ENCODE assay signal across 8 cellular contexts in genomic region chr1:19310720-19311502, GRCh38. TPM values are rescaled to one million over a fixed set of nuclear protein-coding genes. Genes with fewer than 3 reads are reported as not detected.
DNase-seq lines count a peak whose midpoint lies in the region; ATAC-seq and TF ChIP-seq lines count a peak whose summit lies in the region.

No MANE protein-coding gene starts in this region.

- no peak for TF ChIP-seq CTCF in HFFc6 (IDR thresholded peaks at IDR 0.05)

- peak overlapping the region in 9 of 11 experiments; percentile 83 to 96 (median 90); a peak in 13 of 22 replicates for H3K27ac ChIP-seq in BLaER1 treated with 17β-estradiol and CSF1 and Interleukin-3, amounts not matched to agents 10 nM and 100 nM

- no peaks in the 10 kb centered on the region for H3K9me3 Mint-ChIP-seq in HFFc6
- no peaks in the 10 kb centered on the region for H3K9me3 Mint-ChIP-seq in activated naive CD4-positive, alpha-beta T cell treated with anti-CD3 and anti-CD28 coated beads, Interleukin-2, amount 50 U/mL, for 72 hours
- H3K9me3 Mint-ChIP-seq in immature natural killer cell = no peaks in the 10 kb centered on the region
- no peaks in the 10 kb centered on the region for H3K9me3 Mint-ChIP-seq in stimulated activated naive B cell treated with anti-CD40 and anti-IgM and Interleukin-4, amounts not matched to agents 10 μg/mL and 1 μg/mL and 100 μg/mL, for 72 hours

- H3K36me3 Mint-ChIP-seq in HFFc6 (ENCODE audit: low read depth) (peaks cover 11% of the 10 kb centered on the region; the same call in 1 of the 2 replicates), immature natural killer cell (peaks cover 4 to 10% (median 6%) of the 10 kb centered on the region in 3 donors)
- H3K36me3 Mint-ChIP-seq in activated naive CD4-positive, alpha-beta T cell treated with anti-CD3 and anti-CD28 coated beads, Interleukin-2, amount 50 U/mL, for 72 hours = peaks cover 0 to 16% of the 10 kb centered on the region in 2 donors
- H3K36me3 Mint-ChIP-seq in stimulated activated naive B cell treated with anti-CD40 and anti-IgM and Interleukin-4, amounts not matched to agents 10 μg/mL and 1 μg/mL and 100 μg/mL, for 72 hours = peaks cover 18 to 32% of the 10 kb centered on the region in 2 donors

- peak overlapping the region; percentile 76 to 95 (median 88) for H3K4me3 ChIP-seq in BLaER1 treated with 17β-estradiol and CSF1 and Interleukin-3, amounts not matched to agents 10 nM and 100 nM

- H4K20me1 ChIP-seq in BLaER1 treated with 17β-estradiol and CSF1 and Interleukin-3, amounts not matched to agents 10 nM and 100 nM = peaks cover 3 to 44% (median 27%) of the 10 kb centered on the region in 11 experiments; a peak in 15 of 22 replicates

- H3K4me1 Mint-ChIP-seq in HFFc6 (ENCODE audit: low read depth) (peaks cover 52% of the 10 kb centered on the region), immature natural killer cell (peaks cover 40 to 41% of the 10 kb centered on the region in 2 donors)
- H3K4me1 Mint-ChIP-seq in stimulated activated naive B cell treated with anti-CD40 and anti-IgM and Interleukin-4, amounts not matched to agents 10 μg/mL and 1 μg/mL and 100 μg/mL, for 72 hours = peaks cover 39 to 41% of the 10 kb centered on the region in 2 donors

- H3K4me3 Mint-ChIP-seq in HFFc6 (peak overlapping the region; percentile 91), immature natural killer cell (peak overlapping the region; percentile 85 to 95 (median 88))
- H3K4me3 Mint-ChIP-seq in stimulated activated naive B cell treated with anti-CD40 and anti-IgM and Interleukin-4, amounts not matched to agents 10 μg/mL and 1 μg/mL and 100 μg/mL, for 72 hours = peak overlapping the region; percentile 85 to 86

- H3K4me2 ChIP-seq in BLaER1 treated with 17β-estradiol and CSF1 and Interleukin-3, amounts not matched to agents 10 nM and 100 nM = peak overlapping the region; percentile 91 to 100 (median 99)

- H3K27me3 Mint-ChIP-seq in HFFc6 (ENCODE audit: insufficient read depth) (peaks cover 3% of the 10 kb centered on the region), immature natural killer cell (ENCODE audit: low read depth in 3 of 3) (peaks cover 3 to 8% (median 3%) of the 10 kb centered on the region in 3 donors)
- H3K27me3 Mint-ChIP-seq in stimulated activated naive B cell treated with anti-CD40 and anti-IgM and Interleukin-4, amounts not matched to agents 10 μg/mL and 1 μg/mL and 100 μg/mL, for 72 hours = no peaks in the 10 kb centered on the region

- peaks cover 27 to 37% (median 30%) of the 10 kb centered on the region in 11 experiments for H3K36me3 ChIP-seq in BLaER1 treated with 17β-estradiol and CSF1 and Interleukin-3, amounts not matched to agents 10 nM and 100 nM

- no peaks in the 10 kb centered on the region for H3K27me3 ChIP-seq in BLaER1 treated with 17β-estradiol and CSF1 and Interleukin-3, amounts not matched to agents 10 nM and 100 nM

- H3K27ac Mint-ChIP-seq in HFFc6 (peak overlapping the region; percentile 83), immature natural killer cell (peak overlapping the region in 5 of 6 donors; percentile 72 to 90 (median 83))
- H3K27ac Mint-ChIP-seq in activated naive CD4-positive, alpha-beta T cell treated with anti-CD3 and anti-CD28 coated beads, Interleukin-2, amount 50 U/mL, for 72 hours = peak overlapping the region; percentile 57 to 80
- H3K27ac Mint-ChIP-seq in stimulated activated naive B cell treated with anti-CD40 and anti-IgM and Interleukin-4, amounts not matched to agents 10 μg/mL and 1 μg/mL and 100 μg/mL, for 72 hours = peak overlapping the region; percentile 53

- no peak for ATAC-seq in activated naive CD4-positive, alpha-beta T cell treated with anti-CD3 and anti-CD28 coated beads, Interleukin-2, amount 50 U/mL, for 72 hours
- ATAC-seq in stimulated activated naive B cell treated with anti-CD40 and anti-IgM and Interleukin-4, amounts not matched to agents 10 μg/mL and 1 μg/mL and 100 μg/mL, for 72 hours (replicated peaks) = no peak
- ATAC-seq in HG02759 (IDR thresholded peaks at IDR 0.05; ENCODE audit: unreplicated experiment) (no peak), HG02588 (IDR thresholded peaks at IDR 0.05; ENCODE audit: unreplicated experiment) (no peak), GM18909 (IDR thresholded peaks at IDR 0.05; ENCODE audit: poor library complexity, unreplicated experiment) (no peak)

- peaks cover 45 to 57% (median 51%) of the 10 kb centered on the region in 10 experiments for H3K4me1 ChIP-seq in BLaER1 treated with 17β-estradiol and CSF1 and Interleukin-3, amounts not matched to agents 10 nM and 100 nM

- H3K9ac ChIP-seq in BLaER1 treated with 17β-estradiol and CSF1 and Interleukin-3, amounts not matched to agents 10 nM and 100 nM = peak overlapping the region; percentile 83 to 96 (median 92)

- DNase-seq in HFFc6 (peak; percentile 28), immature natural killer cell (peak in 1 of 3 donors; percentile 15)
- no peak for DNase-seq in activated naive CD4-positive, alpha-beta T cell treated with anti-CD3 and anti-CD28 coated beads, Interleukin-2, amount 50 U/mL, for 72 hours (ENCODE audit: low spot score in 2 of 2)
- no peak for DNase-seq in stimulated activated naive B cell treated with anti-CD40 and anti-IgM and Interleukin-4, amounts not matched to agents 10 μg/mL and 1 μg/mL and 100 μg/mL, for 72 hours

- H3K9me3 ChIP-seq in BLaER1 treated with 17β-estradiol and CSF1 and Interleukin-3, amounts not matched to agents 10 nM and 100 nM (replicated peaks in 1 of 11) = no peaks in the 10 kb centered on the region

RNA-seq across cellular contexts. Expression of gene AKR7A2, which starts 1.0 kb away (rescaled TPM):
- 10 to 100 TPM; 62.8 to 74.2 (median 69.4) TPM for total RNA-seq in HFFc6 (2021; fragmentation: NEBNext Ultra II Directional; extraction: Animal tissue kit (Norgen Biotek cat#: 25700))
- total RNA-seq in activated naive CD4-positive, alpha-beta T cell treated with anti-CD3 and anti-CD28 coated beads, Interleukin-2, amount 50 U/mL, for 72 hours = 10 to 100 TPM; 42.9 to 50.2 TPM
- polyA plus RNA-seq in immature natural killer cell = 100 to 1,000 TPM; 130 to 217 (median 153) TPM

RNA-seq across cellular contexts. Expression of gene SLC66A1, which starts 1.2 kb away (rescaled TPM):
- total RNA-seq in HFFc6 (2021; fragmentation: NEBNext Ultra II Directional; extraction: Animal tissue kit (Norgen Biotek cat#: 25700)) = 10 to 100 TPM; 13.3 to 15.6 (median 14.2) TPM
- 1 to 10 TPM; 6.7 to 7.2 TPM for total RNA-seq in activated naive CD4-positive, alpha-beta T cell treated with anti-CD3 and anti-CD28 coated beads, Interleukin-2, amount 50 U/mL, for 72 hours
- 10 to 100 TPM in 1 of 3 donors, 1 to 10 TPM in 2; 2.4 to 10.2 (median 3.3) TPM for polyA plus RNA-seq in immature natural killer cell

RNA-seq across cellular contexts. Expression of gene AKR7A3, which starts 22.3 kb away (rescaled TPM):
- under 1 TPM in 5 of 6 experiments, not detected in 1; 0.12 to 0.46 (median 0.27) TPM for total RNA-seq in HFFc6 (2021; fragmentation: NEBNext Ultra II Directional; extraction: Animal tissue kit (Norgen Biotek cat#: 25700))
- under 1 TPM; 0.68 to 0.93 TPM for total RNA-seq in activated naive CD4-positive, alpha-beta T cell treated with anti-CD3 and anti-CD28 coated beads, Interleukin-2, amount 50 U/mL, for 72 hours
- polyA plus RNA-seq in immature natural killer cell = not detected

RNA-seq across cellular contexts. Expression of gene MRTO4, which starts 59.3 kb away (rescaled TPM):
- total RNA-seq in HFFc6 (2021; fragmentation: NEBNext Ultra II Directional; extraction: Animal tissue kit (Norgen Biotek cat#: 25700)) = 10 to 100 TPM; 40.0 to 61.9 (median 45.0) TPM
- 10 to 100 TPM; 60.4 to 83.6 TPM for total RNA-seq in activated naive CD4-positive, alpha-beta T cell treated with anti-CD3 and anti-CD28 coated beads, Interleukin-2, amount 50 U/mL, for 72 hours
- 10 to 100 TPM in 2 of 3 donors, 1 to 10 TPM in 1; 9.1 to 21.8 (median 17.1) TPM for polyA plus RNA-seq in immature natural killer cell

RNA-seq across cellular contexts. Expression of gene EMC1, which starts 59.6 kb away (rescaled TPM):
- 100 to 1,000 TPM in 2 of 6 experiments, 10 to 100 TPM in 4; 86.8 to 106 (median 93.6) TPM for total RNA-seq in HFFc6 (2021; fragmentation: NEBNext Ultra II Directional; extraction: Animal tissue kit (Norgen Biotek cat#: 25700))
- total RNA-seq in activated naive CD4-positive, alpha-beta T cell treated with anti-CD3 and anti-CD28 coated beads, Interleukin-2, amount 50 U/mL, for 72 hours = 10 to 100 TPM; 42.2 to 44.4 TPM
- 10 to 100 TPM; 18.6 to 44.1 (median 32.2) TPM for polyA plus RNA-seq in immature natural killer cell
